Comparison of ENCODE assay signal across 23 cellular contexts in genomic region chr10:81116201-81116600, GRCh38.
A peak's percentile ranks its signal among the peaks of the same experiment; 100 is the strongest.
DNase-seq lines count a peak whose midpoint lies in the region; ATAC-seq and TF ChIP-seq lines count a peak whose summit lies in the region.
"Had no signal": no experiment of that assay in that cellular context is flagged by ENCODE, and none has a peak within 500 bp of the region (broad histone marks: within the 10 kb centered on the region; RNA-seq: fewer than 3 reads in every experiment).

No MANE protein-coding gene starts in this region.

- POLR2A ChIA-PET in RWPE1 (lab: Yijun Ruan, JAX; ENCODE audit: low non-redundant PET), result no interaction called here

- H3K27ac Mint-ChIP-seq in progenitor cell of endocrine pancreas, result no peak overlapping the region
- H3K27ac Mint-ChIP-seq: activated naive CD4-positive, alpha-beta T cell treated with anti-CD3 and anti-CD28 coated beads for 36 hours; CD4-positive, alpha-beta memory T cell; effector memory CD8-positive, alpha-beta T cell; memory B cell; T-helper 1 cell treated with Interleukin-12 subunit alpha and Interleukin-12 subunit beta and Interleukin-4 antibody, amounts not matched to agents 30 μg/mL and 1 μg/mL, for 36 hours had no signal

- H3K27ac ChIP-seq in RWPE1 (no peak overlapping the region), epithelial cell of prostate (no peak overlapping the region)

- TF ChIP-seq CTCF in RWPE1 (conservative IDR thresholded peaks at IDR 0.05; ENCODE audit: low read depth), result no peak
- TF ChIP-seq CTCF in progenitor cell of endocrine pancreas (IDR thresholded peaks at IDR 0.05; ENCODE audit: unreplicated experiment), result no peak

- ATAC-seq in HG02610 (IDR thresholded peaks at IDR 0.05; ENCODE audit: unreplicated experiment), result peak; percentile 74
- ATAC-seq: effector memory CD8-positive, alpha-beta T cell had no signal

- DNase-seq in RWPE1 (ENCODE audit: low spot score) (peak; percentile 49), epithelial cell of prostate (ENCODE audit: low read depth, low spot score) (peak; percentile 40), renal cortical epithelial cell (ENCODE audit: low read depth) (peak; percentile 75), progenitor cell of endocrine pancreas (ENCODE audit: low spot score, unreplicated experiment) (no peak), cortex of kidney (lab: John Stamatoyannopoulos, UW) (no peak), DMS153 (lab: John Stamatoyannopoulos, UW) (no peak)
- DNase-seq: activated CD4-positive, alpha-beta T cell treated with anti-CD3 and anti-CD28 coated beads for 48 hours; activated naive CD4-positive, alpha-beta T cell treated with anti-CD3 and anti-CD28 coated beads for 36 hours; activated T-cell treated with anti-CD3 and anti-CD28 coated beads, Interleukin-2, amount 50 U/mL, for 48 hours; AML-193; amniotic stem cell; CD4-positive, alpha-beta memory T cell; effector memory CD8-positive, alpha-beta T cell; H7; kidney; NCI-H1417; NCI-H2107; nucleus accumbens; small intestine; stimulated activated CD4-positive, alpha-beta T cell treated with anti-CD3 and anti-CD28 coated beads, Interleukin-1b, Interleukin-23, amount 100 ng/mL, for 48 hours had no signal

- H3K4me1 Mint-ChIP-seq in progenitor cell of endocrine pancreas (ENCODE audit: low read depth), result no peaks in the 10 kb centered on the region
- H3K4me1 Mint-ChIP-seq: CD4-positive, alpha-beta memory T cell; memory B cell had no signal

- no peak overlapping the region for H3K4me3 Mint-ChIP-seq in progenitor cell of endocrine pancreas (ENCODE audit: low read depth)
- H3K4me3 Mint-ChIP-seq: activated naive CD4-positive, alpha-beta T cell treated with anti-CD3 and anti-CD28 coated beads for 36 hours; CD4-positive, alpha-beta memory T cell; effector memory CD8-positive, alpha-beta T cell; memory B cell; T-helper 1 cell treated with Interleukin-12 subunit alpha and Interleukin-12 subunit beta and Interleukin-4 antibody, amounts not matched to agents 30 μg/mL and 1 μg/mL, for 36 hours had no signal

- no peaks in the 10 kb centered on the region for H3K27me3 Mint-ChIP-seq in progenitor cell of endocrine pancreas
- H3K27me3 Mint-ChIP-seq: effector memory CD8-positive, alpha-beta T cell; memory B cell had no signal

- H3K9me3 Mint-ChIP-seq in progenitor cell of endocrine pancreas (ENCODE audit: low read depth), result no peaks in the 10 kb centered on the region
- H3K9me3 Mint-ChIP-seq: activated naive CD4-positive, alpha-beta T cell treated with anti-CD3 and anti-CD28 coated beads for 36 hours; memory B cell; T-helper 1 cell treated with Interleukin-12 subunit alpha and Interleukin-12 subunit beta and Interleukin-4 antibody, amounts not matched to agents 30 μg/mL and 1 μg/mL, for 36 hours had no signal

- CTCF ChIA-PET in RWPE1 (lab: Yijun Ruan, JAX), result interaction anchor here (0.6 to 1.4 kb wide), 6 partner anchors 9 to 704 kb away, joined by 3 to 6 read pairs (median 4); no protein-coding TSS in a partner anchor

- no peaks in the 10 kb centered on the region for H3K36me3 Mint-ChIP-seq in progenitor cell of endocrine pancreas (ENCODE audit: insufficient read depth)
- H3K36me3 Mint-ChIP-seq: CD4-positive, alpha-beta memory T cell; memory B cell had no signal

Comparison
In these comparisons a context has a peak if more than half of its experiments do, and no peak if none do; other contexts are left out.
1. DNase-seq: peak in RWPE1 (single experiment), epithelial cell of prostate (single experiment) and renal cortical epithelial cell (single experiment); none in progenitor cell of endocrine pancreas (single experiment), cortex of kidney (single experiment) and DMS153 (single experiment).